12 cellular contexts compared by ENCODE assay signal in the genomic region with DNA sequence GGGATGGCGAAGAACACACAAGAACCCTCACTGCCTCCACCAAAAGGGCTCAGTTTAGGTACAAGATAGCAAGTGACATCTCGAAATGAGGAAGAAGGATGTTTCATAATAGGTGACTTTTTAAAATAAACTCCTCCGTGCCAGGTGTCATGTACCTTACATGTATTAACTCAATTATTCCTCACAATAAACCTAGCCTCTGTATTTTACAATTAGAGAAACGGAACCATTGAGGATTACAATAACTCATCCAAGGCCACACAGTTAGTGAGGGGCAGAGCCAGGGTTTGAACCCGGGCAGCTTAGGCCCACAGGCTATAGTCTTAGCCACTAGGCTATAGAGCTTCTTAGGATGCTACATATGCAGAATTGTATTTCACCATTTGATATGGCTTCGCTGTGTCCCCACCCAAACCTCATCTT. TPM values are rescaled to one million over a fixed set of nuclear protein-coding genes. Genes with fewer than 3 reads are reported as not detected.
DNase-seq lines count a peak whose midpoint lies in the region; ATAC-seq and TF ChIP-seq lines count a peak whose summit lies in the region.
"Had no signal": no experiment of that assay in that cellular context is flagged by ENCODE, and none has a peak within 500 bp of the region (broad histone marks: within the 10 kb centered on the region; RNA-seq: fewer than 3 reads in every experiment).

No MANE protein-coding gene starts in this region.

- ATAC-seq in WTC11 (peak; percentile 77), HG03460 (IDR thresholded peaks at IDR 0.05; ENCODE audit: unreplicated experiment) (no peak)

- H3K4me1 Mint-ChIP-seq in WTC11, result peaks cover 25% of the 10 kb centered on the region

- intact Hi-C loops in uterus (cut with DNase I; ENCODE audit: low total_unique reads), result no loop called here

- CTCF ChIA-PET in WTC11 (lab: Charles Lee), result interaction anchor here (0.9 to 3.3 kb wide), 9 partner anchors 11 to 740 kb away, joined by 3 to 28 read pairs (median 6); a partner anchor contains a TSS

- no peaks in the 10 kb centered on the region; the same call in 1 of the 2 replicates for H3K36me3 Mint-ChIP-seq in WTC11

- H3K4me1 ChIP-seq in ACC112 (ENCODE audit: control insufficient read depth, insufficient read depth, low read length, unreplicated experiment), result peaks cover 32% of the 10 kb centered on the region
- H3K4me1 ChIP-seq in iPS-18a (ENCODE audit: control insufficient read depth, low read depth, low read length), result no peaks in the 10 kb centered on the region
- H3K4me1 ChIP-seq in uterus, result no peaks in the 10 kb centered on the region

- H3K9ac ChIP-seq in iPS-18a (ENCODE audit: low read length), result peak overlapping the region; percentile 1

- H3K9me3 ChIP-seq in iPS-18a (ENCODE audit: control insufficient read depth, low read depth, low read length) (no peaks in the 10 kb centered on the region), uterus (no peaks in the 10 kb centered on the region)
- H3K9me3 ChIP-seq: SJSA1 had no signal

- no peaks in the 10 kb centered on the region for H3K36me3 ChIP-seq in ACC112 (ENCODE audit: insufficient read depth, low read length)
- no peaks in the 10 kb centered on the region for H3K36me3 ChIP-seq in iPS-18a (ENCODE audit: control insufficient read depth, low read depth, low read length)
- H3K36me3 ChIP-seq in uterus, result no peaks in the 10 kb centered on the region
- H3K36me3 ChIP-seq: SJSA1 had no signal

- peak overlapping the region; percentile 84 for H3K4me3 Mint-ChIP-seq in WTC11

- H3K4me3 ChIP-seq in ACC112 (ENCODE audit: low read depth, low read length) (peak overlapping the region; percentile 78), iPS-18a (ENCODE audit: low read length) (peak overlapping the region; percentile 49), uterus (no peak overlapping the region)

- peak; percentile 71 for DNase-seq in HCEC 1CT
- DNase-seq in WTC11 (ENCODE audit: low spot score), result peak; percentile 64
- no peak for DNase-seq in uterus
- no peak for DNase-seq in G401 (ENCODE audit: low spot score)
- no peak for DNase-seq in cerebellum (ENCODE audit: low spot score)
- DNase-seq: activated CD4-positive, CD25-positive, alpha-beta regulatory T cell treated with anti-CD3 and anti-CD28 coated beads, Interleukin-2, amount 50 U/mL, for 72 hours; foreskin melanocyte; NCI-H524 treated with DMSO at 0.1 percent for 48 hours had no signal

- POLR2A ChIA-PET in WTC11 (lab: Charles Lee), result interaction anchor here (0.8 to 1.2 kb wide), 2 partner anchors 10 to 546 kb away, joined by 3 read pairs; no protein-coding TSS in a partner anchor

- no peaks in the 10 kb centered on the region for H3K79me2 ChIP-seq in ACC112 (ENCODE audit: control insufficient read depth, insufficient read depth, low read length, unreplicated experiment)

- H3K27me3 ChIP-seq in ACC112 (ENCODE audit: insufficient read depth, low read length), result no peaks in the 10 kb centered on the region
- H3K27me3 ChIP-seq in iPS-18a (ENCODE audit: control insufficient read depth, insufficient read depth, low read length), result peaks cover 34% of the 10 kb centered on the region
- H3K27me3 ChIP-seq in uterus, result no peaks in the 10 kb centered on the region
- H3K27me3 ChIP-seq: SJSA1 had no signal

- H3K27ac Mint-ChIP-seq in WTC11, result no peak overlapping the region

- no peak overlapping the region for H2AFZ ChIP-seq in ACC112 (ENCODE audit: low read length, unreplicated experiment)

- H3K27ac ChIP-seq in ACC112 (ENCODE audit: low read depth, low read length), result no peak overlapping the region
- H3K27ac ChIP-seq in iPS-18a (ENCODE audit: low read length), result no peak overlapping the region
- peak overlapping the region in 1 of 2 donors; percentile 79 for H3K27ac ChIP-seq in uterus

- no peak for TF ChIP-seq POLR2A in uterus (IDR thresholded peaks at IDR 0.05)

- H3K27me3 Mint-ChIP-seq in WTC11 (ENCODE audit: low read depth), result peaks cover 79% of the 10 kb centered on the region

- peaks cover 8% of the 10 kb centered on the region for H3K9me3 Mint-ChIP-seq in WTC11

- in situ Hi-C loops in G401 (cut with HindIII; ENCODE audit: low sequenced_read_pairs), result no loop called here

- TF ChIP-seq CTCF in WTC11 (IDR thresholded peaks at IDR 0.05), result no peak
- TF ChIP-seq CTCF in uterus (IDR thresholded peaks at IDR 0.05), result no peak

TF ChIP-seq in WTC11, 78 proteins besides CTCF, POLR2A, EP300 and RAD21 (continues in another document):
- TF ChIP-seq, protein P1, sequence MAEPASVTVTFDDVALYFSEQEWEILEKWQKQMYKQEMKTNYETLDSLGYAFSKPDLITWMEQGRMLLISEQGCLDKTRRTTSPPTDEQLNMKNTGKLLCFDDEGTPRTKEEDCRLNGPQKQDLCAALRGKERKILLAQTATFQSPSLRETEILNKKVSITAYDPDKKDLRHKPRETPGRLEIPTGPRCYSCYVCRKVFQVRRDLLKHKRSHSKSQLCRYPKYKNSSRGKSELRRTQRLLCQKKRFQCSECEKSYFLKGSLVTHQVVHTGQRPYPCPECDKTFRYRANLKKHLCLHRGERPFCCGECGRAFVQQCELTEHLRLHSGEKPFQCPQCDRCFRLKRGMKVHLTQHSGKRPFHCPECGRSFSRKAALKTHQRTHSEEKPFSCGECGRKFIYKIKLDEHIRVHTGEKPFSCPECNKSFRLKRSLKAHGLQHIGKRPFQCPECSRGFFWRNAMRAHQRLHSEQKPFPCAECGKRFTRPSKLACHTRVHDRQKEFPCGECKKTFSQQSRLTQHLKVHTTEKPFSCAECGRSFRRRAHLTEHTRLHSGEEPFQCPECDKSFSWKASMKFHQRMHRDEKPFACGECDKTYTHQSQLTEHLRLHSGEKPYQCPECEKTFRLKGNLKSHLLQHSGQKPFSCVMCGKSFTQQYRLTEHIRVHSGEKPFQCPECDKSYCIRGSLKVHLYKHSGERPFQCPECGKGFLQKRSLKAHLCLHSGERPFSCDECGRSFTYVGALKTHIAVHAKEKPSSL (CRISPR knock-in tag; conservative IDR thresholded peaks at IDR 0.05), result 0 out of 2 replicates have a peak, but pooled peaks have one; percentile 49
- TF ChIP-seq GABPB1 (CRISPR knock-in tag; IDR thresholded peaks at IDR 0.05), result no peak
- TF ChIP-seq ZNF396 (CRISPR knock-in tag; IDR thresholded peaks at IDR 0.05; ENCODE audit: borderline replicate concordance), result no peak
- no peak for TF ChIP-seq FOXK1 (CRISPR knock-in tag; IDR thresholded peaks at IDR 0.05)
- no peak for TF ChIP-seq NFE2L1 (CRISPR knock-in tag; IDR thresholded peaks at IDR 0.05)
- TF ChIP-seq, protein P2, sequence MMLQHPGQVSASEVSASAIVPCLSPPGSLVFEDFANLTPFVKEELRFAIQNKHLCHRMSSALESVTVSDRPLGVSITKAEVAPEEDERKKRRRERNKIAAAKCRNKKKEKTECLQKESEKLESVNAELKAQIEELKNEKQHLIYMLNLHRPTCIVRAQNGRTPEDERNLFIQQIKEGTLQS (CRISPR knock-in tag; conservative IDR thresholded peaks at IDR 0.05), result no peak
- no peak for TF ChIP-seq NR3C1 (CRISPR knock-in tag; conservative IDR thresholded peaks at IDR 0.05; ENCODE audit: low read depth)
- TF ChIP-seq, protein P3, sequence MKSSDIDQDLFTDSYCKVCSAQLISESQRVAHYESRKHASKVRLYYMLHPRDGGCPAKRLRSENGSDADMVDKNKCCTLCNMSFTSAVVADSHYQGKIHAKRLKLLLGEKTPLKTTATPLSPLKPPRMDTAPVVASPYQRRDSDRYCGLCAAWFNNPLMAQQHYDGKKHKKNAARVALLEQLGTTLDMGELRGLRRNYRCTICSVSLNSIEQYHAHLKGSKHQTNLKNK (CRISPR knock-in tag; IDR thresholded peaks at IDR 0.05), result no peak
- TF ChIP-seq ZNF671 (CRISPR knock-in tag; IDR thresholded peaks at IDR 0.05), result peak; percentile 79
- TF ChIP-seq ZNF232 (CRISPR knock-in tag; IDR thresholded peaks at IDR 0.05), result no peak
- TF ChIP-seq TEAD1 (CRISPR knock-in tag; IDR thresholded peaks at IDR 0.05), result no peak
- TF ChIP-seq JUN (CRISPR knock-in tag; IDR thresholded peaks at IDR 0.05), result no peak
- TF ChIP-seq, protein P4, sequence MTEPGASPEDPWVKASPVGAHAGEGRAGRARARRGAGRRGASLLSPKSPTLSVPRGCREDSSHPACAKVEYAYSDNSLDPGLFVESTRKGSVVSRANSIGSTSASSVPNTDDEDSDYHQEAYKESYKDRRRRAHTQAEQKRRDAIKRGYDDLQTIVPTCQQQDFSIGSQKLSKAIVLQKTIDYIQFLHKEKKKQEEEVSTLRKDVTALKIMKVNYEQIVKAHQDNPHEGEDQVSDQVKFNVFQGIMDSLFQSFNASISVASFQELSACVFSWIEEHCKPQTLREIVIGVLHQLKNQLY (CRISPR knock-in tag; IDR thresholded peaks at IDR 0.05), result no peak
- TF ChIP-seq KAT7 (CRISPR knock-in tag; IDR thresholded peaks at IDR 0.05; ENCODE audit: borderline replicate concordance), result no peak
- TF ChIP-seq ZNF416 (CRISPR knock-in tag; IDR thresholded peaks at IDR 0.05), result peak; percentile 72; the same call in 1 of the 2 replicates

RNA-seq across cellular contexts. Expression of a gene that starts 1.0 kb away (rescaled TPM):
- total RNA-seq in WTC11 (2021) (2.3 to 3.2 TPM (median 2.8 TPM) in 3 replicates), uterus (100 to 1,000 TPM in 1 of 4 donors, 10 to 100 TPM in 3; 26.8 to 172 (median 53.6) TPM), cerebellum (2.4 TPM)
- total RNA-seq in G401 (2014; rRNA removed; shearing (Covaris generic)), result 0.31 TPM in 1 of 2 replicates, not detected in the other

Comparison
In these comparisons a context has a peak if more than half of its experiments do, and no peak if none do; other contexts are left out.
1. H3K4me3 ChIP-seq: peak in ACC112 (single experiment) and iPS-18a (single experiment); none in uterus (0 of 2).
2. DNase-seq: peak in HCEC 1CT (single experiment) and WTC11 (single experiment); none in uterus (0 of 2), G401 (single experiment) and cerebellum (single experiment).